Comparison of ENCODE assay signal across 1 cellular context in the genomic region with DNA sequence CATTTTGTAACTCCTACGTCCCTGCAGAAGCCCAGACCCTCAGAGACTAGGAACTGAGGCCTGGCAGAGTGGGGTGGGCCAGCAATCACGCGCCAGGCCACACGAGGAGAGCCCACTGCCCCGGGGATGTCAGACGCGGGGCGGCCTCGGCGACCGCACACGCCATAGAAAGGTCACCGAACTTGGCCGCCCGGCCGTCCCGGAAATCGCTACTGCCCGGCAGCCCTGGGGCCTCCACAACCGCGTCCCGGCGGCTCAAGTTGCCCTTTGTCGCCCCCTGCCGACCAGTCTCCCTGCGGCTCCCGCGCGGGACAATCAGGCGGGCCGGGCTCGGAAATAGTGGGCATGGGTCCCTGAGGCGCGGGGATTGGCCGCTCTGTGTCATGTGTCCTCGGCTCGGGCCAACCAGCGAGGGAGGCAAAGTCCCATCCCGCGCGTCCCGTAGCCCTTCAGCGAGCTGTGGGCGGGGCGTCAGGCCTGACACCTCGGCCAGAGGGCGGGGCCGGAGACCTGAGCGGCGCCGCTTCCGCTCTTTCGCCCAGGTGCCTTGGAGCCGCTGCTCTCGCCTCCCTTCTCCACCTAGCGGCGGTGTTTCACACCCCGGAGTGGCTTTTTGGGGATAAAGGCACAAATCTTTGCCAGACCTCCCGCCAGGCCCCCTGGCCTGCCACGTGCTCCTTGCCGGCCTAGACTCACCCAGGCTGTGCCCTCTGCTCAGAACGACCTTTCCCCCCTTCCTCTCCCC.
TF ChIP-seq lines count a peak whose summit lies in the region.

No MANE protein-coding gene starts in this region.

TF ChIP-seq in GM12878, 131 proteins besides CTCF, POLR2A, EP300 and RAD21 (continued from another document and continues in another):
- TF ChIP-seq, protein P1, sequence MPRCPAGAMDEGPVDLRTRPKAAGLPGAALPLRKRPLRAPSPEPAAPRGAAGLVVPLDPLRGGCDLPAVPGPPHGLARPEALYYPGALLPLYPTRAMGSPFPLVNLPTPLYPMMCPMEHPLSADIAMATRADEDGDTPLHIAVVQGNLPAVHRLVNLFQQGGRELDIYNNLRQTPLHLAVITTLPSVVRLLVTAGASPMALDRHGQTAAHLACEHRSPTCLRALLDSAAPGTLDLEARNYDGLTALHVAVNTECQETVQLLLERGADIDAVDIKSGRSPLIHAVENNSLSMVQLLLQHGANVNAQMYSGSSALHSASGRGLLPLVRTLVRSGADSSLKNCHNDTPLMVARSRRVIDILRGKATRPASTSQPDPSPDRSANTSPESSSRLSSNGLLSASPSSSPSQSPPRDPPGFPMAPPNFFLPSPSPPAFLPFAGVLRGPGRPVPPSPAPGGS (IDR thresholded peaks at IDR 0.05; ENCODE audit: borderline replicate concordance, insufficient read depth, low read depth, low read length, poor library complexity, severe bottlenecking): no peak
- TF ChIP-seq GABPA (IDR thresholded peaks at IDR 0.05; ENCODE audit: low read depth) (no peak), NFXL1 (IDR thresholded peaks at IDR 0.05; ENCODE audit: borderline replicate concordance) (no peak), LARP7 (IDR thresholded peaks at IDR 0.05) (peak; percentile 47), CHD1 (IDR thresholded peaks at IDR 0.05; ENCODE audit: low read depth, low read length) (no peak), POLR2AphosphoS5 (IDR thresholded peaks at IDR 0.05; ENCODE audit: low read length) (peak; percentile 69; the same call in 1 of the 2 replicates), MYB (IDR thresholded peaks at IDR 0.05; ENCODE audit: borderline replicate concordance, low read depth, low read length) (no peak), SIX5 (IDR thresholded peaks at IDR 0.05; ENCODE audit: low read depth, low read length, severe bottlenecking) (no peak), JUNB (IDR thresholded peaks at IDR 0.05) (no peak), YY1 (IDR thresholded peaks at IDR 0.05; ENCODE audit: low read depth, low read length) (peak; percentile 84), RUNX3 (IDR thresholded peaks at IDR 0.05; ENCODE audit: low read length) (peak; percentile 67), BMI1 (IDR thresholded peaks at IDR 0.05; ENCODE audit: borderline replicate concordance) (no peak), SMAD1 (IDR thresholded peaks at IDR 0.05; ENCODE audit: low read depth, partially characterized antibody) (no peak), RCOR1 (conservative IDR thresholded peaks at IDR 0.05; ENCODE audit: low read depth, low read length) (no peak), SREBF1 (IDR thresholded peaks at IDR 0.05; ENCODE audit: low read length) (no peak), MEF2A (IDR thresholded peaks at IDR 0.05; ENCODE audit: insufficient read depth, low read depth, low read length) (0 out of 2 replicates have a peak, but pooled peaks have one; percentile 10), ZNF622 (IDR thresholded peaks at IDR 0.05) (no peak), EED (IDR thresholded peaks at IDR 0.05; ENCODE audit: low read depth) (no peak), SMC3 (IDR thresholded peaks at IDR 0.05; ENCODE audit: borderline replicate concordance, low read length) (peak; percentile 58), FOS (IDR thresholded peaks at IDR 0.05; ENCODE audit: borderline replicate concordance, extremely low read depth, insufficient read length) (peak; percentile 18), ZNF384 (IDR thresholded peaks at IDR 0.05; ENCODE audit: borderline replicate concordance, low read depth, low read length) (no peak), MTA3 (IDR thresholded peaks at IDR 0.05; ENCODE audit: borderline replicate concordance, low read length) (no peak), JUND (IDR thresholded peaks at IDR 0.05; ENCODE audit: low read depth, low read length) (no peak), SREBF2 (IDR thresholded peaks at IDR 0.05; ENCODE audit: low read length) (no peak; the same call in 1 of the 2 replicates), SPI1 (IDR thresholded peaks at IDR 0.05; ENCODE audit: borderline replicate concordance, insufficient read depth, low read depth, low read length) (peak; percentile 67; the same call in 1 of the 2 replicates), CBFB (IDR thresholded peaks at IDR 0.05; ENCODE audit: low read depth) (no peak), CEBPB (IDR thresholded peaks at IDR 0.05; ENCODE audit: borderline replicate concordance in 1 of 2, low read depth in 2 of 2, low read length in 2 of 2) (no peak), PAX5 (IDR thresholded peaks at IDR 0.05; ENCODE audit: borderline replicate concordance, low read depth, low read length) (peak; percentile 27; the same call in 1 of the 2 replicates), NR2C1 (IDR thresholded peaks at IDR 0.05) (no peak), ETV6 (conservative IDR thresholded peaks at IDR 0.05 in 1 of 2, IDR thresholded peaks at IDR 0.05 in 1 of 2; ENCODE audit: borderline replicate concordance in 1 of 2, low read depth in 1 of 2) (peak in 1 of 2 experiments; percentile 31; a peak in 1 of 4 replicates), IKZF1 (conservative IDR thresholded peaks at IDR 0.05) (peak; percentile 78), PAX8 (IDR thresholded peaks at IDR 0.05) (no peak), STAT3 (IDR thresholded peaks at IDR 0.05; ENCODE audit: low read depth, low read length) (no peak), KLF5 (IDR thresholded peaks at IDR 0.05; ENCODE audit: partially characterized antibody) (no peak), CREM (IDR thresholded peaks at IDR 0.05; ENCODE audit: low read depth) (peak; percentile 37; the same call in 1 of the 2 replicates), BACH1 (IDR thresholded peaks at IDR 0.05; ENCODE audit: borderline replicate concordance) (peak; percentile 47; the same call in 1 of the 2 replicates), EZH2 (IDR thresholded peaks at IDR 0.05; ENCODE audit: borderline replicate concordance, control insufficient read depth, low read depth, low read length) (no peak), TARDBP (IDR thresholded peaks at IDR 0.05; ENCODE audit: borderline replicate concordance) (no peak), MXI1 (IDR thresholded peaks at IDR 0.05; ENCODE audit: low read depth, low read length) (peak; percentile 81), SMAD5 (IDR thresholded peaks at IDR 0.05; ENCODE audit: low read depth) (peak; percentile 62; the same call in 1 of the 2 replicates), EGR1 (IDR thresholded peaks at IDR 0.05; ENCODE audit: borderline replicate concordance in 1 of 2, low read depth in 2 of 2, low read length in 2 of 2) (no peak; a peak in 1 of 3 replicates)
- TF ChIP-seq, protein P2, sequence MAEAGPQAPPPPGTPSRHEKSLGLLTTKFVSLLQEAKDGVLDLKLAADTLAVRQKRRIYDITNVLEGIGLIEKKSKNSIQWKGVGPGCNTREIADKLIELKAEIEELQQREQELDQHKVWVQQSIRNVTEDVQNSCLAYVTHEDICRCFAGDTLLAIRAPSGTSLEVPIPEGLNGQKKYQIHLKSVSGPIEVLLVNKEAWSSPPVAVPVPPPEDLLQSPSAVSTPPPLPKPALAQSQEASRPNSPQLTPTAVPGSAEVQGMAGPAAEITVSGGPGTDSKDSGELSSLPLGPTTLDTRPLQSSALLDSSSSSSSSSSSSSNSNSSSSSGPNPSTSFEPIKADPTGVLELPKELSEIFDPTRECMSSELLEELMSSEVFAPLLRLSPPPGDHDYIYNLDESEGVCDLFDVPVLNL (IDR thresholded peaks at IDR 0.05; ENCODE audit: low read depth, low read length): 0 out of 2 replicates have a peak, but pooled peaks have one; percentile 59
- TF ChIP-seq, protein P3, sequence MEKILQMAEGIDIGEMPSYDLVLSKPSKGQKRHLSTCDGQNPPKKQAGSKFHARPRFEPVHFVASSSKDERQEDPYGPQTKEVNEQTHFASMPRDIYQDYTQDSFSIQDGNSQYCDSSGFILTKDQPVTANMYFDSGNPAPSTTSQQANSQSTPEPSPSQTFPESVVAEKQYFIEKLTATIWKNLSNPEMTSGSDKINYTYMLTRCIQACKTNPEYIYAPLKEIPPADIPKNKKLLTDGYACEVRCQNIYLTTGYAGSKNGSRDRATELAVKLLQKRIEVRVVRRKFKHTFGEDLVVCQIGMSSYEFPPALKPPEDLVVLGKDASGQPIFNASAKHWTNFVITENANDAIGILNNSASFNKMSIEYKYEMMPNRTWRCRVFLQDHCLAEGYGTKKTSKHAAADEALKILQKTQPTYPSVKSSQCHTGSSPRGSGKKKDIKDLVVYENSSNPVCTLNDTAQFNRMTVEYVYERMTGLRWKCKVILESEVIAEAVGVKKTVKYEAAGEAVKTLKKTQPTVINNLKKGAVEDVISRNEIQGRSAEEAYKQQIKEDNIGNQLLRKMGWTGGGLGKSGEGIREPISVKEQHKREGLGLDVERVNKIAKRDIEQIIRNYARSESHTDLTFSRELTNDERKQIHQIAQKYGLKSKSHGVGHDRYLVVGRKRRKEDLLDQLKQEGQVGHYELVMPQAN (conservative IDR thresholded peaks at IDR 0.05): no peak; the same call in 1 of the 2 replicates
- TF ChIP-seq, protein P4, sequence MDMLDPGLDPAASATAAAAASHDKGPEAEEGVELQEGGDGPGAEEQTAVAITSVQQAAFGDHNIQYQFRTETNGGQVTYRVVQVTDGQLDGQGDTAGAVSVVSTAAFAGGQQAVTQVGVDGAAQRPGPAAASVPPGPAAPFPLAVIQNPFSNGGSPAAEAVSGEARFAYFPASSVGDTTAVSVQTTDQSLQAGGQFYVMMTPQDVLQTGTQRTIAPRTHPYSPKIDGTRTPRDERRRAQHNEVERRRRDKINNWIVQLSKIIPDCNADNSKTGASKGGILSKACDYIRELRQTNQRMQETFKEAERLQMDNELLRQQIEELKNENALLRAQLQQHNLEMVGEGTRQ (IDR thresholded peaks at IDR 0.05; ENCODE audit: borderline replicate concordance, low read depth, low read length): peak; percentile 87
- TF ChIP-seq, protein P5, sequence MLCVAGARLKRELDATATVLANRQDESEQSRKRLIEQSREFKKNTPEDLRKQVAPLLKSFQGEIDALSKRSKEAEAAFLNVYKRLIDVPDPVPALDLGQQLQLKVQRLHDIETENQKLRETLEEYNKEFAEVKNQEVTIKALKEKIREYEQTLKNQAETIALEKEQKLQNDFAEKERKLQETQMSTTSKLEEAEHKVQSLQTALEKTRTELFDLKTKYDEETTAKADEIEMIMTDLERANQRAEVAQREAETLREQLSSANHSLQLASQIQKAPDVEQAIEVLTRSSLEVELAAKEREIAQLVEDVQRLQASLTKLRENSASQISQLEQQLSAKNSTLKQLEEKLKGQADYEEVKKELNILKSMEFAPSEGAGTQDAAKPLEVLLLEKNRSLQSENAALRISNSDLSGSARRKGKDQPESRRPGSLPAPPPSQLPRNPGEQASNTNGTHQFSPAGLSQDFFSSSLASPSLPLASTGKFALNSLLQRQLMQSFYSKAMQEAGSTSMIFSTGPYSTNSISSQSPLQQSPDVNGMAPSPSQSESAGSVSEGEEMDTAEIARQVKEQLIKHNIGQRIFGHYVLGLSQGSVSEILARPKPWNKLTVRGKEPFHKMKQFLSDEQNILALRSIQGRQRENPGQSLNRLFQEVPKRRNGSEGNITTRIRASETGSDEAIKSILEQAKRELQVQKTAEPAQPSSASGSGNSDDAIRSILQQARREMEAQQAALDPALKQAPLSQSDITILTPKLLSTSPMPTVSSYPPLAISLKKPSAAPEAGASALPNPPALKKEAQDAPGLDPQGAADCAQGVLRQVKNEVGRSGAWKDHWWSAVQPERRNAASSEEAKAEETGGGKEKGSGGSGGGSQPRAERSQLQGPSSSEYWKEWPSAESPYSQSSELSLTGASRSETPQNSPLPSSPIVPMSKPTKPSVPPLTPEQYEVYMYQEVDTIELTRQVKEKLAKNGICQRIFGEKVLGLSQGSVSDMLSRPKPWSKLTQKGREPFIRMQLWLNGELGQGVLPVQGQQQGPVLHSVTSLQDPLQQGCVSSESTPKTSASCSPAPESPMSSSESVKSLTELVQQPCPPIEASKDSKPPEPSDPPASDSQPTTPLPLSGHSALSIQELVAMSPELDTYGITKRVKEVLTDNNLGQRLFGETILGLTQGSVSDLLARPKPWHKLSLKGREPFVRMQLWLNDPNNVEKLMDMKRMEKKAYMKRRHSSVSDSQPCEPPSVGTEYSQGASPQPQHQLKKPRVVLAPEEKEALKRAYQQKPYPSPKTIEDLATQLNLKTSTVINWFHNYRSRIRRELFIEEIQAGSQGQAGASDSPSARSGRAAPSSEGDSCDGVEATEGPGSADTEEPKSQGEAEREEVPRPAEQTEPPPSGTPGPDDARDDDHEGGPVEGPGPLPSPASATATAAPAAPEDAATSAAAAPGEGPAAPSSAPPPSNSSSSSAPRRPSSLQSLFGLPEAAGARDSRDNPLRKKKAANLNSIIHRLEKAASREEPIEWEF (IDR thresholded peaks at IDR 0.05; ENCODE audit: insufficient replicate concordance, low read depth, low read length): no peak
- TF ChIP-seq, protein P6, sequence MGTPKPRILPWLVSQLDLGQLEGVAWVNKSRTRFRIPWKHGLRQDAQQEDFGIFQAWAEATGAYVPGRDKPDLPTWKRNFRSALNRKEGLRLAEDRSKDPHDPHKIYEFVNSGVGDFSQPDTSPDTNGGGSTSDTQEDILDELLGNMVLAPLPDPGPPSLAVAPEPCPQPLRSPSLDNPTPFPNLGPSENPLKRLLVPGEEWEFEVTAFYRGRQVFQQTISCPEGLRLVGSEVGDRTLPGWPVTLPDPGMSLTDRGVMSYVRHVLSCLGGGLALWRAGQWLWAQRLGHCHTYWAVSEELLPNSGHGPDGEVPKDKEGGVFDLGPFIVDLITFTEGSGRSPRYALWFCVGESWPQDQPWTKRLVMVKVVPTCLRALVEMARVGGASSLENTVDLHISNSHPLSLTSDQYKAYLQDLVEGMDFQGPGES (IDR thresholded peaks at IDR 0.05): peak; percentile 50; the same call in 1 of the 2 replicates
- TF ChIP-seq, protein P7, sequence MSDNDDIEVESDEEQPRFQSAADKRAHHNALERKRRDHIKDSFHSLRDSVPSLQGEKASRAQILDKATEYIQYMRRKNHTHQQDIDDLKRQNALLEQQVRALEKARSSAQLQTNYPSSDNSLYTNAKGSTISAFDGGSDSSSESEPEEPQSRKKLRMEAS (IDR thresholded peaks at IDR 0.05; ENCODE audit: low read depth, low read length): peak; percentile 65; the same call in 1 of the 2 replicates
- TF ChIP-seq, protein P8, sequence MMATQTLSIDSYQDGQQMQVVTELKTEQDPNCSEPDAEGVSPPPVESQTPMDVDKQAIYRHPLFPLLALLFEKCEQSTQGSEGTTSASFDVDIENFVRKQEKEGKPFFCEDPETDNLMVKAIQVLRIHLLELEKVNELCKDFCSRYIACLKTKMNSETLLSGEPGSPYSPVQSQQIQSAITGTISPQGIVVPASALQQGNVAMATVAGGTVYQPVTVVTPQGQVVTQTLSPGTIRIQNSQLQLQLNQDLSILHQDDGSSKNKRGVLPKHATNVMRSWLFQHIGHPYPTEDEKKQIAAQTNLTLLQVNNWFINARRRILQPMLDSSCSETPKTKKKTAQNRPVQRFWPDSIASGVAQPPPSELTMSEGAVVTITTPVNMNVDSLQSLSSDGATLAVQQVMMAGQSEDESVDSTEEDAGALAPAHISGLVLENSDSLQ (IDR thresholded peaks at IDR 0.05): peak; percentile 84; the same call in 1 of the 2 replicates
